ENCODE assay signal across 1 cellular context in the genomic region with DNA sequence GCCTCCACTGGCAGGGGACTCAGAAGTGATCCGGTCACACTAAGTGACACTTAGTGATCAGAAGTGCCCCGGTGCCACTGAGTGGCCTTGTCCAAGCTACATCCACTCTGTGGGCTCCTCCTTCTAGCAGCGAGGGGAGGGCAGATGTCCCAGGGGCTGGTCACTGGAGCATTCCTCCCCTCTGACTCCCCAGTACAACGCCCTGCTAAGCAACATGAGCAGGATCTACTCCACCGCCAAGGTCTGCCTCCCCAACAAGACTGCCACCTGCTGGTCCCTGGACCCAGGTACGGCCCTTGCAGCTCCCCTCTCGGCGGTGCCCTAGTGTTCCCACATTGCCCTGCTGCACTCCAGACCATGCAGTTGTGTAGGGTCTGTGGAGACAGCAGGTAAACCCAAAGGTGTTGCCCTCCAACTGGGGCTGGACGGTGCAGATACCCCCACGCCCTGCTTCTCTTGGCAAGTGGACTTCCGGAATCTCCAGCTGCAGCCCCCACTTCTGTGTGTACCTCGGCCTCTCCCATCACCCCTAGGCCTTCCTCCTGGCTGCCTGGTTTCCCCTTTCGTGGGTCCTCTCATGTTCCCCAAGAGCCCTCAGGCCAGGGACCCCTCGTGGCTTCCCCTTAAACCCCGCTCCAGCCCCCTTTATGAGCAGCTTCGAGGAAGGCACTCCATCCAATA.
TF ChIP-seq lines count a peak whose summit lies in the region.

No MANE protein-coding gene starts in this region.

TF ChIP-seq in HepG2, 621 proteins besides CTCF, POLR2A, EP300 and RAD21 (continued from another document and continues in another):
- TF ChIP-seq, protein P1, sequence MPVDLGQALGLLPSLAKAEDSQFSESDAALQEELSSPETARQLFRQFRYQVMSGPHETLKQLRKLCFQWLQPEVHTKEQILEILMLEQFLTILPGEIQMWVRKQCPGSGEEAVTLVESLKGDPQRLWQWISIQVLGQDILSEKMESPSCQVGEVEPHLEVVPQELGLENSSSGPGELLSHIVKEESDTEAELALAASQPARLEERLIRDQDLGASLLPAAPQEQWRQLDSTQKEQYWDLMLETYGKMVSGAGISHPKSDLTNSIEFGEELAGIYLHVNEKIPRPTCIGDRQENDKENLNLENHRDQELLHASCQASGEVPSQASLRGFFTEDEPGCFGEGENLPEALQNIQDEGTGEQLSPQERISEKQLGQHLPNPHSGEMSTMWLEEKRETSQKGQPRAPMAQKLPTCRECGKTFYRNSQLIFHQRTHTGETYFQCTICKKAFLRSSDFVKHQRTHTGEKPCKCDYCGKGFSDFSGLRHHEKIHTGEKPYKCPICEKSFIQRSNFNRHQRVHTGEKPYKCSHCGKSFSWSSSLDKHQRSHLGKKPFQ (CRISPR knock-in tag; IDR thresholded peaks at IDR 0.05; ENCODE audit: insufficient replicate concordance): no peak
- no peak for TF ChIP-seq MTF1 (CRISPR knock-in tag; IDR thresholded peaks at IDR 0.05)
- TF ChIP-seq ZNF616 (CRISPR knock-in tag; IDR thresholded peaks at IDR 0.05; ENCODE audit: low read depth): no peak
- TF ChIP-seq, protein P2, sequence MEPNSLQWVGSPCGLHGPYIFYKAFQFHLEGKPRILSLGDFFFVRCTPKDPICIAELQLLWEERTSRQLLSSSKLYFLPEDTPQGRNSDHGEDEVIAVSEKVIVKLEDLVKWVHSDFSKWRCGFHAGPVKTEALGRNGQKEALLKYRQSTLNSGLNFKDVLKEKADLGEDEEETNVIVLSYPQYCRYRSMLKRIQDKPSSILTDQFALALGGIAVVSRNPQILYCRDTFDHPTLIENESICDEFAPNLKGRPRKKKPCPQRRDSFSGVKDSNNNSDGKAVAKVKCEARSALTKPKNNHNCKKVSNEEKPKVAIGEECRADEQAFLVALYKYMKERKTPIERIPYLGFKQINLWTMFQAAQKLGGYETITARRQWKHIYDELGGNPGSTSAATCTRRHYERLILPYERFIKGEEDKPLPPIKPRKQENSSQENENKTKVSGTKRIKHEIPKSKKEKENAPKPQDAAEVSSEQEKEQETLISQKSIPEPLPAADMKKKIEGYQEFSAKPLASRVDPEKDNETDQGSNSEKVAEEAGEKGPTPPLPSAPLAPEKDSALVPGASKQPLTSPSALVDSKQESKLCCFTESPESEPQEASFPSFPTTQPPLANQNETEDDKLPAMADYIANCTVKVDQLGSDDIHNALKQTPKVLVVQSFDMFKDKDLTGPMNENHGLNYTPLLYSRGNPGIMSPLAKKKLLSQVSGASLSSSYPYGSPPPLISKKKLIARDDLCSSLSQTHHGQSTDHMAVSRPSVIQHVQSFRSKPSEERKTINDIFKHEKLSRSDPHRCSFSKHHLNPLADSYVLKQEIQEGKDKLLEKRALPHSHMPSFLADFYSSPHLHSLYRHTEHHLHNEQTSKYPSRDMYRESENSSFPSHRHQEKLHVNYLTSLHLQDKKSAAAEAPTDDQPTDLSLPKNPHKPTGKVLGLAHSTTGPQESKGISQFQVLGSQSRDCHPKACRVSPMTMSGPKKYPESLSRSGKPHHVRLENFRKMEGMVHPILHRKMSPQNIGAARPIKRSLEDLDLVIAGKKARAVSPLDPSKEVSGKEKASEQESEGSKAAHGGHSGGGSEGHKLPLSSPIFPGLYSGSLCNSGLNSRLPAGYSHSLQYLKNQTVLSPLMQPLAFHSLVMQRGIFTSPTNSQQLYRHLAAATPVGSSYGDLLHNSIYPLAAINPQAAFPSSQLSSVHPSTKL (CRISPR knock-in tag; IDR thresholded peaks at IDR 0.05): 0 out of 2 replicates have a peak, but pooled peaks have one; percentile 14
- 0 out of 2 replicates have a peak, but pooled peaks have one; percentile 42 for TF ChIP-seq REPIN1 (CRISPR knock-in tag; IDR thresholded peaks at IDR 0.05; ENCODE audit: borderline replicate concordance, low read depth)
- TF ChIP-seq CCAR2 (optimal IDR thresholded peaks at IDR 0.05; ENCODE audit: low read depth, low read length): no peak
- TF ChIP-seq KDM2A (CRISPR knock-in tag; IDR thresholded peaks at IDR 0.05; ENCODE audit: borderline replicate concordance, low read depth): peak; percentile 89
- TF ChIP-seq, protein P3, sequence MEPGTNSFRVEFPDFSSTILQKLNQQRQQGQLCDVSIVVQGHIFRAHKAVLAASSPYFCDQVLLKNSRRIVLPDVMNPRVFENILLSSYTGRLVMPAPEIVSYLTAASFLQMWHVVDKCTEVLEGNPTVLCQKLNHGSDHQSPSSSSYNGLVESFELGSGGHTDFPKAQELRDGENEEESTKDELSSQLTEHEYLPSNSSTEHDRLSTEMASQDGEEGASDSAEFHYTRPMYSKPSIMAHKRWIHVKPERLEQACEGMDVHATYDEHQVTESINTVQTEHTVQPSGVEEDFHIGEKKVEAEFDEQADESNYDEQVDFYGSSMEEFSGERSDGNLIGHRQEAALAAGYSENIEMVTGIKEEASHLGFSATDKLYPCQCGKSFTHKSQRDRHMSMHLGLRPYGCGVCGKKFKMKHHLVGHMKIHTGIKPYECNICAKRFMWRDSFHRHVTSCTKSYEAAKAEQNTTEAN (CRISPR knock-in tag; conservative IDR thresholded peaks at IDR 0.05): no peak
- no peak for TF ChIP-seq ZFP37 (CRISPR knock-in tag; IDR thresholded peaks at IDR 0.05; ENCODE audit: borderline replicate concordance)
- TF ChIP-seq MAF1 (CRISPR knock-in tag; IDR thresholded peaks at IDR 0.05; ENCODE audit: borderline replicate concordance): no peak
- TF ChIP-seq, protein P4, sequence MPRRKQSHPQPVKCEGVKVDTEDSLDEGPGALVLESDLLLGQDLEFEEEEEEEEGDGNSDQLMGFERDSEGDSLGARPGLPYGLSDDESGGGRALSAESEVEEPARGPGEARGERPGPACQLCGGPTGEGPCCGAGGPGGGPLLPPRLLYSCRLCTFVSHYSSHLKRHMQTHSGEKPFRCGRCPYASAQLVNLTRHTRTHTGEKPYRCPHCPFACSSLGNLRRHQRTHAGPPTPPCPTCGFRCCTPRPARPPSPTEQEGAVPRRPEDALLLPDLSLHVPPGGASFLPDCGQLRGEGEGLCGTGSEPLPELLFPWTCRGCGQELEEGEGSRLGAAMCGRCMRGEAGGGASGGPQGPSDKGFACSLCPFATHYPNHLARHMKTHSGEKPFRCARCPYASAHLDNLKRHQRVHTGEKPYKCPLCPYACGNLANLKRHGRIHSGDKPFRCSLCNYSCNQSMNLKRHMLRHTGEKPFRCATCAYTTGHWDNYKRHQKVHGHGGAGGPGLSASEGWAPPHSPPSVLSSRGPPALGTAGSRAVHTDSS (CRISPR knock-in tag; conservative IDR thresholded peaks at IDR 0.05): no peak
- 0 out of 2 replicates have a peak, but pooled peaks have one; percentile 54 for TF ChIP-seq ZNF451 (CRISPR knock-in tag; IDR thresholded peaks at IDR 0.05)
- TF ChIP-seq, protein P5, sequence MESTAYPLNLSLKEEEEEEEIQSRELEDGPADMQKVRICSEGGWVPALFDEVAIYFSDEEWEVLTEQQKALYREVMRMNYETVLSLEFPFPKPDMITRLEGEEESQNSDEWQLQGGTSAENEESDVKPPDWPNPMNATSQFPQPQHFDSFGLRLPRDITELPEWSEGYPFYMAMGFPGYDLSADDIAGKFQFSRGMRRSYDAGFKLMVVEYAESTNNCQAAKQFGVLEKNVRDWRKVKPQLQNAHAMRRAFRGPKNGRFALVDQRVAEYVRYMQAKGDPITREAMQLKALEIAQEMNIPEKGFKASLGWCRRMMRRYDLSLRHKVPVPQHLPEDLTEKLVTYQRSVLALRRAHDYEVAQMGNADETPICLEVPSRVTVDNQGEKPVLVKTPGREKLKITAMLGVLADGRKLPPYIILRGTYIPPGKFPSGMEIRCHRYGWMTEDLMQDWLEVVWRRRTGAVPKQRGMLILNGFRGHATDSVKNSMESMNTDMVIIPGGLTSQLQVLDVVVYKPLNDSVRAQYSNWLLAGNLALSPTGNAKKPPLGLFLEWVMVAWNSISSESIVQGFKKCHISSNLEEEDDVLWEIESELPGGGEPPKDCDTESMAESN (CRISPR knock-in tag; conservative IDR thresholded peaks at IDR 0.05): 0 out of 2 replicates have a peak, but pooled peaks have one; percentile 23
- no peak for TF ChIP-seq ZNF567 (CRISPR knock-in tag; IDR thresholded peaks at IDR 0.05; ENCODE audit: borderline replicate concordance)
- no peak for TF ChIP-seq MATR3 (CRISPR knock-in tag; IDR thresholded peaks at IDR 0.05)
- no peak for TF ChIP-seq DPF2 (CRISPR knock-in tag; IDR thresholded peaks at IDR 0.05; ENCODE audit: borderline replicate concordance, low read depth)
- TF ChIP-seq GABPB1 (CRISPR knock-in tag; IDR thresholded peaks at IDR 0.05): peak; percentile 55
- TF ChIP-seq, protein P6, sequence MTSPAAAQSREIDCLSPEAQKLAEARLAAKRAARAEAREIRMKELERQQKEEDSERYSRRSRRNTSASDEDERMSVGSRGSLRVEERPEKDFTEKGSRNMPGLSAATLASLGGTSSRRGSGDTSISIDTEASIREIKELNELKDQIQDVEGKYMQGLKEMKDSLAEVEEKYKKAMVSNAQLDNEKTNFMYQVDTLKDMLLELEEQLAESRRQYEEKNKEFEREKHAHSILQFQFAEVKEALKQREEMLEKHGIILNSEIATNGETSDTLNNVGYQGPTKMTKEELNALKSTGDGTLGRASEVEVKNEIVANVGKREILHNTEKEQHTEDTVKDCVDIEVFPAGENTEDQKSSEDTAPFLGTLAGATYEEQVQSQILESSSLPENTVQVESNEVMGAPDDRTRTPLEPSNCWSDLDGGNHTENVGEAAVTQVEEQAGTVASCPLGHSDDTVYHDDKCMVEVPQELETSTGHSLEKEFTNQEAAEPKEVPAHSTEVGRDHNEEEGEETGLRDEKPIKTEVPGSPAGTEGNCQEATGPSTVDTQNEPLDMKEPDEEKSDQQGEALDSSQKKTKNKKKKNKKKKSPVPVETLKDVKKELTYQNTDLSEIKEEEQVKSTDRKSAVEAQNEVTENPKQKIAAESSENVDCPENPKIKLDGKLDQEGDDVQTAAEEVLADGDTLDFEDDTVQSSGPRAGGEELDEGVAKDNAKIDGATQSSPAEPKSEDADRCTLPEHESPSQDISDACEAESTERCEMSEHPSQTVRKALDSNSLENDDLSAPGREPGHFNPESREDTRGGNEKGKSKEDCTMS (CRISPR knock-in tag; conservative IDR thresholded peaks at IDR 0.05): no peak
- TF ChIP-seq FOXJ3 (CRISPR knock-in tag; IDR thresholded peaks at IDR 0.05; ENCODE audit: borderline replicate concordance): no peak
- peak; percentile 46; the same call in 1 of the 2 replicates for TF ChIP-seq ZNF331 (CRISPR knock-in tag; IDR thresholded peaks at IDR 0.05)
- TF ChIP-seq, protein P7, sequence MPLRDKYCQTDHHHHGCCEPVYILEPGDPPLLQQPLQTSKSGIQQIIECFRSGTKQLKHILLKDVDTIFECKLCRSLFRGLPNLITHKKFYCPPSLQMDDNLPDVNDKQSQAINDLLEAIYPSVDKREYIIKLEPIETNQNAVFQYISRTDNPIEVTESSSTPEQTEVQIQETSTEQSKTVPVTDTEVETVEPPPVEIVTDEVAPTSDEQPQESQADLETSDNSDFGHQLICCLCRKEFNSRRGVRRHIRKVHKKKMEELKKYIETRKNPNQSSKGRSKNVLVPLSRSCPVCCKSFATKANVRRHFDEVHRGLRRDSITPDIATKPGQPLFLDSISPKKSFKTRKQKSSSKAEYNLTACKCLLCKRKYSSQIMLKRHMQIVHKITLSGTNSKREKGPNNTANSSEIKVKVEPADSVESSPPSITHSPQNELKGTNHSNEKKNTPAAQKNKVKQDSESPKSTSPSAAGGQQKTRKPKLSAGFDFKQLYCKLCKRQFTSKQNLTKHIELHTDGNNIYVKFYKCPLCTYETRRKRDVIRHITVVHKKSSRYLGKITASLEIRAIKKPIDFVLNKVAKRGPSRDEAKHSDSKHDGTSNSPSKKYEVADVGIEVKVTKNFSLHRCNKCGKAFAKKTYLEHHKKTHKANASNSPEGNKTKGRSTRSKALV (CRISPR knock-in tag; IDR thresholded peaks at IDR 0.05): peak; percentile 77; the same call in 1 of the 2 replicates
- no peak for TF ChIP-seq NFRKB (IDR thresholded peaks at IDR 0.05)
- TF ChIP-seq, protein P8, sequence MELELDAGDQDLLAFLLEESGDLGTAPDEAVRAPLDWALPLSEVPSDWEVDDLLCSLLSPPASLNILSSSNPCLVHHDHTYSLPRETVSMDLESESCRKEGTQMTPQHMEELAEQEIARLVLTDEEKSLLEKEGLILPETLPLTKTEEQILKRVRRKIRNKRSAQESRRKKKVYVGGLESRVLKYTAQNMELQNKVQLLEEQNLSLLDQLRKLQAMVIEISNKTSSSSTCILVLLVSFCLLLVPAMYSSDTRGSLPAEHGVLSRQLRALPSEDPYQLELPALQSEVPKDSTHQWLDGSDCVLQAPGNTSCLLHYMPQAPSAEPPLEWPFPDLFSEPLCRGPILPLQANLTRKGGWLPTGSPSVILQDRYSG (CRISPR knock-in tag; IDR thresholded peaks at IDR 0.05): no peak
- TF ChIP-seq, protein P9, sequence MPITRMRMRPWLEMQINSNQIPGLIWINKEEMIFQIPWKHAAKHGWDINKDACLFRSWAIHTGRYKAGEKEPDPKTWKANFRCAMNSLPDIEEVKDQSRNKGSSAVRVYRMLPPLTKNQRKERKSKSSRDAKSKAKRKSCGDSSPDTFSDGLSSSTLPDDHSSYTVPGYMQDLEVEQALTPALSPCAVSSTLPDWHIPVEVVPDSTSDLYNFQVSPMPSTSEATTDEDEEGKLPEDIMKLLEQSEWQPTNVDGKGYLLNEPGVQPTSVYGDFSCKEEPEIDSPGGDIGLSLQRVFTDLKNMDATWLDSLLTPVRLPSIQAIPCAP (CRISPR knock-in tag; IDR thresholded peaks at IDR 0.05; ENCODE audit: low read depth): no peak
- no peak for TF ChIP-seq ZNF468 (CRISPR knock-in tag; IDR thresholded peaks at IDR 0.05)
- TF ChIP-seq FIP1L1 (IDR thresholded peaks at IDR 0.05; ENCODE audit: borderline replicate concordance, insufficient read depth, low read depth, low read length): no peak
- TF ChIP-seq MTA3 (CRISPR knock-in tag; IDR thresholded peaks at IDR 0.05): no peak
- TF ChIP-seq MEF2D (CRISPR knock-in tag; IDR thresholded peaks at IDR 0.05): peak; percentile 56; the same call in 1 of the 2 replicates
- TF ChIP-seq YY1 (IDR thresholded peaks at IDR 0.05; ENCODE audit: insufficient read depth, insufficient replicate concordance, low read depth, low read length): no peak
- TF ChIP-seq BCL6 (CRISPR knock-in tag; IDR thresholded peaks at IDR 0.05): peak; percentile 22; the same call in 1 of the 2 replicates
- 0 out of 2 replicates have a peak, but pooled peaks have one; percentile 52 for TF ChIP-seq PCBP1 (IDR thresholded peaks at IDR 0.05; ENCODE audit: borderline replicate concordance, low read depth, low read length)
- TF ChIP-seq NPAS2 (CRISPR knock-in tag; IDR thresholded peaks at IDR 0.05; ENCODE audit: borderline replicate concordance): no peak
- no peak for TF ChIP-seq KDM4B (CRISPR knock-in tag; IDR thresholded peaks at IDR 0.05)
- TF ChIP-seq ZNF614 (CRISPR knock-in tag; IDR thresholded peaks at IDR 0.05; ENCODE audit: borderline replicate concordance): peak; percentile 55; the same call in 1 of the 2 replicates
